Comparison of ENCODE assay signal across 16 cellular contexts in the genomic region with DNA sequence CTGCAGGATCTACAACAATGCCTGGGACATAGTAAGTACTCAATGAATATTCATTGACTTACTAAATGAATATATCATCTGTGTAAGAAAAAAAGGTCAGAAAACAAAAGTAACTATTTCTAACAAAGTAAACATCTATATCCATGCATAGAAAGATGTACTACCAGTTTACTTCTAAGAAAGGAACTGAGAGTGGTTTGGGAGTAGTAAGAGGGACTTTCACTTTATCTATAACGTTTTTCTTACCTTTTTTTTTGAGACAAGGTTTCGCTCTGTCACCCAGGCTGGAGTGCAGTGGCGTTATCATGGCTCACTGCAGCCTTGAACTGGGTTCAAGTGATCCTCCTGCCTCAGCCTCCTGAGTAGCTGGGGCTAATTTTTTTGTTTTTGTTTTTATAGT. TPM values are rescaled to one million over a fixed set of nuclear protein-coding genes. Genes with fewer than 3 reads are reported as not detected.
DNase-seq lines count a peak whose midpoint lies in the region; ATAC-seq, FAIRE-seq and TF ChIP-seq lines count a peak whose summit lies in the region.
"Had no signal": no experiment of that assay in that cellular context is flagged by ENCODE, and none has a peak within 500 bp of the region (broad histone marks: within the 10 kb centered on the region; RNA-seq: fewer than 3 reads in every experiment).

No MANE protein-coding gene starts in this region.

- intact Hi-C loops in GM12878 (cut with micrococcal nuclease; ENCODE audit: unreplicated experiment): no loop called here

- no peak for TF ChIP-seq POLR2A in GM12878 (IDR thresholded peaks at IDR 0.05; ENCODE audit: low read depth, low read length)

- CTCF ChIA-PET in GM12878 (lab: Yijun Ruan, JAX): interaction anchor here (0.8 to 1.4 kb wide), 3 partner anchors 9 to 15 kb away, joined by 4 to 5 read pairs (median 5); no protein-coding TSS in a partner anchor

- no peak for TF ChIP-seq EP300 in GM12878 (IDR thresholded peaks at IDR 0.05; ENCODE audit: borderline replicate concordance in 1 of 2, control insufficient read depth in 1 of 2, low read depth in 2 of 2, low read length in 2 of 2)

- H3K27me3 Mint-ChIP-seq in glutamatergic neuron (ENCODE audit: unreplicated experiment): no peaks in the 10 kb centered on the region
- H3K27me3 Mint-ChIP-seq: activated CD8-positive, alpha-beta memory T cell treated with anti-CD3 and anti-CD28 coated beads, Interleukin-2, amount 10 ng/mL, durations not matched to agents 7 days and 5 days had no signal

- no peaks in the 10 kb centered on the region for H4K20me1 ChIP-seq in GM12878 (ENCODE audit: control insufficient read depth, insufficient read depth)

- WGBS in GM12878 (ENCODE audit: insufficient coverage, insufficient replicate concordance, low lambda C conversion rate, missing lambda C conversion rate): 36% methylated on average over 3 of the region's 3 CpGs

- no peak overlapping the region for H3K9ac ChIP-seq in GM12878 (ENCODE audit: control insufficient read depth, insufficient read depth, low read length)

- H3K27me3 ChIP-seq in GM12878 (replicated peaks in 1 of 2; ENCODE audit: control insufficient read depth in 2 of 2, insufficient read depth in 2 of 2, low read length in 1 of 2): no peaks in the 10 kb centered on the region
- H3K27me3 ChIP-seq in WERI-Rb-1 (ENCODE audit: insufficient read depth, low read depth, severe bottlenecking): no peaks in the 10 kb centered on the region

- no peaks in the 10 kb centered on the region for H3K79me2 ChIP-seq in GM12878 (ENCODE audit: control insufficient read depth, insufficient read depth, low read length)

- TF ChIP-seq CTCF in GM12878 (IDR thresholded peaks at IDR 0.05 in 2 of 3, conservative IDR thresholded peaks at IDR 0.05 in 1 of 3; ENCODE audit: control insufficient read depth in 2 of 3, extremely low read depth in 1 of 3, insufficient read depth in 1 of 3, low read depth in 3 of 3, low read length in 3 of 3) (no peak), glutamatergic neuron (IDR thresholded peaks at IDR 0.05; ENCODE audit: partially characterized antibody, unreplicated experiment) (no peak), WERI-Rb-1 (IDR thresholded peaks at IDR 0.05; ENCODE audit: low read depth, low read length) (no peak)

- peak; percentile 70 for FAIRE-seq in GM12878 (lab: Jason Lieb, UNC)
- FAIRE-seq: RCC 7860 had no signal

- no peak overlapping the region; the same call in 1 of the 2 replicates for H3K27ac ChIP-seq in GM12878 (ENCODE audit: control insufficient read depth, insufficient read depth)
- no peak overlapping the region for H3K27ac ChIP-seq in WERI-Rb-1
- H3K27ac ChIP-seq: coronary artery had no signal

- H3K9me3 ChIP-seq in GM12878 (replicated peaks; ENCODE audit: control insufficient read depth, insufficient read depth, low read length) (no peaks in the 10 kb centered on the region), WERI-Rb-1 (ENCODE audit: severe bottlenecking) (no peaks in the 10 kb centered on the region)

- H3K4me1 Mint-ChIP-seq in glutamatergic neuron (ENCODE audit: low read depth, unreplicated experiment): no peaks in the 10 kb centered on the region
- H3K4me1 Mint-ChIP-seq: nephron had no signal

- peak overlapping the region; percentile 44; the same call in 1 of the 2 replicates for H3K4me2 ChIP-seq in GM12878 (ENCODE audit: control insufficient read depth, insufficient read depth)

- H3K4me1 ChIP-seq in GM12878 (ENCODE audit: control insufficient read depth, insufficient read depth, low read length): peaks cover 8% of the 10 kb centered on the region; the same call in 1 of the 2 replicates

- BruUV-seq in GM12878 (replicated peaks; lab: Mats Ljungman, UMichigan): no TSS peak

- TF ChIP-seq RAD21 in GM12878 (IDR thresholded peaks at IDR 0.05; ENCODE audit: insufficient read depth, low read depth, low read length): no peak

- SMC1A ChIA-PET in GM12878 (lab: Charles Lee; ENCODE audit: uncharacterized antibody, unreplicated experiment): interaction anchor here (1.2 kb wide), 1 partner anchor 10 kb away, joined by 4 read pairs; no protein-coding TSS in a partner anchor

- RAD21 ChIA-PET in GM12878 (lab: Charles Lee; ENCODE audit: unreplicated experiment): no interaction called here

- H3K4me3 Mint-ChIP-seq in glutamatergic neuron (ENCODE audit: unreplicated experiment): no peak overlapping the region
- H3K4me3 Mint-ChIP-seq: activated CD8-positive, alpha-beta memory T cell treated with anti-CD3 and anti-CD28 coated beads, Interleukin-2, amount 10 ng/mL, durations not matched to agents 7 days and 5 days; CD8-positive, alpha-beta T cell; HFFc6; nephron had no signal

- no peaks in the 10 kb centered on the region for H3K36me3 Mint-ChIP-seq in glutamatergic neuron (ENCODE audit: unreplicated experiment)

- POLR2A ChIA-PET in GM12878 (lab: Charles Lee): no interaction called here

- H2AFZ ChIP-seq in GM12878 (ENCODE audit: control insufficient read depth, low read depth, low read length): no peak overlapping the region

- DNase-seq in GM12878 (ENCODE audit: low read depth, low spot score) (peak; percentile 20), glutamatergic neuron (no peak), NCI-H2171 (lab: John Stamatoyannopoulos, UW) (no peak), WERI-Rb-1 (no peak), NOMO-1 treated with DMSO at 0.1 percent for 48 hours (lab: John Stamatoyannopoulos, UW; ENCODE audit: unreplicated experiment) (no peak)
- DNase-seq: activated CD8-positive, alpha-beta memory T cell treated with anti-CD3 and anti-CD28 coated beads, Interleukin-2, amount 10 ng/mL, durations not matched to agents 7 days and 5 days; CD8-positive, alpha-beta T cell; HFFc6; NCI-H2171 treated with DMSO at 0.1 percent for 48 hours; T-helper 9 cell had no signal

- H3K9me3 Mint-ChIP-seq in glutamatergic neuron (ENCODE audit: unreplicated experiment): no peaks in the 10 kb centered on the region
- H3K9me3 Mint-ChIP-seq: CD8-positive, alpha-beta T cell; HFFc6; nephron had no signal

- H3K36me3 ChIP-seq in GM12878 (ENCODE audit: control insufficient read depth in 2 of 2, insufficient read depth in 2 of 2, low read length in 1 of 2) (peaks cover 0 to 7% of the 10 kb centered on the region in 2 experiments; a peak in 2 of 4 replicates), WERI-Rb-1 (peaks cover 39% of the 10 kb centered on the region)

- peak; percentile 91 for ATAC-seq in GM18867 (IDR thresholded peaks at IDR 0.05; ENCODE audit: unreplicated experiment)
- peak; percentile 90 for ATAC-seq in GM21528 (IDR thresholded peaks at IDR 0.05; ENCODE audit: low FRiP score, unreplicated experiment)
- peak; percentile 84 for ATAC-seq in HG03060 (IDR thresholded peaks at IDR 0.05; ENCODE audit: low read depth, unreplicated experiment)
- peak; percentile 91 for ATAC-seq in GM12878
- ATAC-seq: activated CD8-positive, alpha-beta memory T cell treated with anti-CD3 and anti-CD28 coated beads, Interleukin-2, amount 10 ng/mL, durations not matched to agents 7 days and 5 days; CD8-positive, alpha-beta T cell had no signal

- no peak overlapping the region for H3K27ac Mint-ChIP-seq in glutamatergic neuron (ENCODE audit: unreplicated experiment)
- H3K27ac Mint-ChIP-seq: activated CD8-positive, alpha-beta memory T cell treated with anti-CD3 and anti-CD28 coated beads, Interleukin-2, amount 10 ng/mL, durations not matched to agents 7 days and 5 days; CD8-positive, alpha-beta T cell; HFFc6; nephron had no signal

- in situ Hi-C loops in GM12878 (cut with MboI): no loop called here

- H3K4me3 ChIP-seq in GM12878 (no peak overlapping the region), WERI-Rb-1 (ENCODE audit: low read depth, low read length) (no peak overlapping the region)
- H3K4me3 ChIP-seq: coronary artery had no signal

RNA-seq across cellular contexts. Expression of gene DHX57, which starts 25.7 kb away (rescaled TPM):
- 33.8 and 35.2 TPM in 2 replicates for total RNA-seq in GM12878 (2013; cell fraction: nucleolus; rRNA removed)
- 12.5 and 13.2 TPM in 2 replicates for total RNA-seq in GM12878 (2014; rRNA removed)
- total RNA-seq in GM12878 (2014; rRNA removed; fragmentation: Illumina TruSeq; extraction: Trizol): 17.9 and 18.0 TPM in 2 replicates
- total RNA-seq in GM12878 (2021): 13.7 and 15.8 TPM in 2 replicates
- polyA plus RNA-seq in GM12878 (2011; ENCODE audit: low read depth): 7.1 TPM
- 16.2 and 17.5 TPM in 2 replicates for polyA plus RNA-seq in GM12878 (2011; rRNA removed)
- polyA plus RNA-seq in GM12878 (2011; cell fraction: cytosol; rRNA removed): 7.9 and 8.5 TPM in 2 replicates
- polyA plus RNA-seq in GM12878 (2011; cell fraction: nucleus; rRNA removed): 11.0 and 12.5 TPM in 2 replicates
- polyA plus RNA-seq in GM12878 (2012): 7.7 and 12.7 TPM in 2 replicates
- 15.8 and 20.9 TPM in 2 replicates for polyA plus RNA-seq in GM12878 (2014; fragmentation: Illumina TruSeq; extraction: Trizol)
- 1 to 10 TPM; 6.5 to 7.1 TPM for polyA plus RNA-seq in GM12878 (2014; fragmentation: Nextera tagmentation; extraction: Ambion mirVana)
- polyA plus RNA-seq in GM12878 (2014; rRNA removed): 9.3 and 10.4 TPM in 2 replicates
- polyA plus RNA-seq in GM12878 (2016; fragmentation: Nextera tagmentation; extraction: Ambion mirVana): 10 to 100 TPM; 16.5 to 18.0 TPM
- polyA minus RNA-seq in GM12878 (2011; rRNA and poly(A)+ RNA removed): 22.1 and 25.5 TPM in 2 replicates
- polyA minus RNA-seq in GM12878 (2011; cell fraction: cytosol; rRNA and poly(A)+ RNA removed): 7.9 and 13.1 TPM in 2 replicates
- polyA minus RNA-seq in GM12878 (2011; cell fraction: nucleus; rRNA and poly(A)+ RNA removed): 6.4 and 10.9 TPM in 2 replicates
- 38.6 TPM for total RNA-seq in glutamatergic neuron (ENCODE audit: unreplicated experiment)

RNA-seq across cellular contexts. Expression of gene MORN2, which starts 25.7 kb away (rescaled TPM):
- 1.6 TPM in 1 of 2 replicates, not detected in the other for total RNA-seq in GM12878 (2013; cell fraction: nucleolus; rRNA removed)
- total RNA-seq in GM12878 (2014; rRNA removed): 2.8 and 4.4 TPM in 2 replicates
- total RNA-seq in GM12878 (2014; rRNA removed; fragmentation: Illumina TruSeq; extraction: Trizol): 7.6 and 8.4 TPM in 2 replicates
- total RNA-seq in GM12878 (2021): 2.3 and 3.5 TPM in 2 replicates
- 7.1 TPM for polyA plus RNA-seq in GM12878 (2011; ENCODE audit: low read depth)
- 6.8 and 12.2 TPM in 2 replicates for polyA plus RNA-seq in GM12878 (2011; rRNA removed)
- polyA plus RNA-seq in GM12878 (2011; cell fraction: cytosol; rRNA removed): 2.3 and 2.8 TPM in 2 replicates
- polyA plus RNA-seq in GM12878 (2011; cell fraction: nucleus; rRNA removed): 1.7 and 2.1 TPM in 2 replicates
- polyA plus RNA-seq in GM12878 (2012): 7.3 and 12.1 TPM in 2 replicates
- polyA plus RNA-seq in GM12878 (2014; fragmentation: Illumina TruSeq; extraction: Trizol): 7.6 and 9.1 TPM in 2 replicates
- polyA plus RNA-seq in GM12878 (2014; fragmentation: Nextera tagmentation; extraction: Ambion mirVana): 10 to 100 TPM; 18.7 to 19.2 TPM
- 4.5 and 7.6 TPM in 2 replicates for polyA plus RNA-seq in GM12878 (2014; rRNA removed)
- 10 to 100 TPM; 19.0 to 26.9 TPM for polyA plus RNA-seq in GM12878 (2016; fragmentation: Nextera tagmentation; extraction: Ambion mirVana)
- 1.9 and 2.2 TPM in 2 replicates for polyA minus RNA-seq in GM12878 (2011; rRNA and poly(A)+ RNA removed)
- polyA minus RNA-seq in GM12878 (2011; cell fraction: cytosol; rRNA and poly(A)+ RNA removed): 1.5 and 2.1 TPM in 2 replicates
- polyA minus RNA-seq in GM12878 (2011; cell fraction: nucleus; rRNA and poly(A)+ RNA removed): not detected in 2 replicates
- total RNA-seq in glutamatergic neuron (ENCODE audit: unreplicated experiment): 5.7 TPM

RNA-seq across cellular contexts. Expression of gene ARHGEF33, which starts 39.6 kb away (rescaled TPM):
- total RNA-seq in GM12878 (2013; cell fraction: nucleolus; rRNA removed): 0.54 and 0.69 TPM in 2 replicates
- 0.05 and 0.06 TPM in 2 replicates for total RNA-seq in GM12878 (2014; rRNA removed)
- not detected in 2 replicates for total RNA-seq in GM12878 (2014; rRNA removed; fragmentation: Illumina TruSeq; extraction: Trizol)
- 0.08 TPM in 1 of 2 replicates, not detected in the other for total RNA-seq in GM12878 (2021)
- polyA plus RNA-seq in GM12878 (2011; ENCODE audit: low read depth): not detected
- 0.04 TPM in 1 of 2 replicates, not detected in the other for polyA plus RNA-seq in GM12878 (2011; rRNA removed)
- polyA plus RNA-seq in GM12878 (2011; cell fraction: cytosol; rRNA removed): 0.01 and 0.02 TPM in 2 replicates
- 0.06 TPM in 2 replicates for polyA plus RNA-seq in GM12878 (2011; cell fraction: nucleus; rRNA removed)
- polyA plus RNA-seq in GM12878 (2012): not detected in 2 replicates
- polyA plus RNA-seq in GM12878 (2014; fragmentation: Illumina TruSeq; extraction: Trizol): 0.01 TPM in 1 of 2 replicates, not detected in the other
- under 1 TPM in 1 of 2 experiments, not detected in 1; 0.08 TPM for polyA plus RNA-seq in GM12878 (2014; fragmentation: Nextera tagmentation; extraction: Ambion mirVana)
- polyA plus RNA-seq in GM12878 (2014; rRNA removed): 0.03 TPM in 1 of 2 replicates, not detected in the other
- not detected for polyA plus RNA-seq in GM12878 (2016; fragmentation: Nextera tagmentation; extraction: Ambion mirVana)
- 0.07 and 0.26 TPM in 2 replicates for polyA minus RNA-seq in GM12878 (2011; rRNA and poly(A)+ RNA removed)
- not detected in 2 replicates for polyA minus RNA-seq in GM12878 (2011; cell fraction: cytosol; rRNA and poly(A)+ RNA removed)
- not detected in 2 replicates for polyA minus RNA-seq in GM12878 (2011; cell fraction: nucleus; rRNA and poly(A)+ RNA removed)
- 1.1 TPM for total RNA-seq in glutamatergic neuron (ENCODE audit: unreplicated experiment)
- total RNA-seq: CD8-positive, alpha-beta T cell had no signal
